In genomic region chr6:44169154-44169553, GRCh38 we compare ENCODE assay signal across 17 cellular contexts. TPM values are rescaled to one million over a fixed set of nuclear protein-coding genes. Genes with fewer than 3 reads are reported as not detected.
"Had no signal": no experiment of that assay in that cellular context is flagged by ENCODE, and none has a peak within 500 bp of the region (broad histone marks: within the 10 kb centered on the region; RNA-seq: fewer than 3 reads in every experiment).

No MANE protein-coding gene starts in this region.

- H3K4me3 ChIP-seq: dorsolateral prefrontal cortex, lung, ovary, SJCRH30, tibial artery had no signal

- H3K36me3 ChIP-seq: ovary, SJCRH30, tibial artery had no signal

- H3K9me3 Mint-ChIP-seq: activated naive CD4-positive, alpha-beta T cell treated with anti-CD3 and anti-CD28 coated beads, Interleukin-2, amount 10 ng/mL, durations not matched to agents 7 days and 5 days; activated T-helper 17 cell treated with anti-CD3 and anti-CD28 coated beads, Interleukin-2, amount 50 U/mL, for 72 hours; endodermal cell; naive B cell; stimulated activated effector memory CD8-positive, alpha-beta T cell treated with anti-CD3 and anti-CD28 coated beads, Interleukin-12 subunit alpha, Interleukin-12 subunit beta, amount 100 ng/mL, for 72 hours had no signal

- H3K4me3 Mint-ChIP-seq: activated naive CD4-positive, alpha-beta T cell treated with anti-CD3 and anti-CD28 coated beads, Interleukin-2, amount 10 ng/mL, durations not matched to agents 7 days and 5 days; activated T-helper 17 cell treated with anti-CD3 and anti-CD28 coated beads, Interleukin-2, amount 50 U/mL, for 72 hours; endodermal cell; naive B cell; stimulated activated effector memory CD8-positive, alpha-beta T cell treated with anti-CD3 and anti-CD28 coated beads, Interleukin-12 subunit alpha, Interleukin-12 subunit beta, amount 100 ng/mL, for 72 hours had no signal

- H3K9me3 ChIP-seq: ovary, SJCRH30, tibial artery had no signal

- DNase-seq: activated CD4-positive, alpha-beta T cell treated with anti-CD3 and anti-CD28 coated beads, Interleukin-2, amount 50 U/mL, for 4 hours; activated CD4-positive, CD25-positive, alpha-beta regulatory T cell treated with anti-CD3 and anti-CD28 coated beads, Interleukin-2, amount 50 U/mL, for 72 hours; activated naive CD4-positive, alpha-beta T cell treated with anti-CD3 and anti-CD28 coated beads, Interleukin-2, amount 10 ng/mL, durations not matched to agents 7 days and 5 days; activated T-cell treated with anti-CD3 and anti-CD28 coated beads for 4 hours; dorsolateral prefrontal cortex; midbrain; naive B cell; ovary; SJCRH30; T-helper 2 cell; tibial artery had no signal

- H3K27ac ChIP-seq: dorsolateral prefrontal cortex, ovary, SJCRH30, tibial artery had no signal

- H3K27ac Mint-ChIP-seq: activated naive CD4-positive, alpha-beta T cell treated with anti-CD3 and anti-CD28 coated beads, Interleukin-2, amount 10 ng/mL, durations not matched to agents 7 days and 5 days; activated T-helper 17 cell treated with anti-CD3 and anti-CD28 coated beads, Interleukin-2, amount 50 U/mL, for 72 hours; endodermal cell; naive B cell; stimulated activated effector memory CD8-positive, alpha-beta T cell treated with anti-CD3 and anti-CD28 coated beads, Interleukin-12 subunit alpha, Interleukin-12 subunit beta, amount 100 ng/mL, for 72 hours had no signal

- ATAC-seq: activated T-helper 17 cell treated with anti-CD3 and anti-CD28 coated beads, Interleukin-2, amount 50 U/mL, for 72 hours; stimulated activated effector memory CD8-positive, alpha-beta T cell treated with anti-CD3 and anti-CD28 coated beads, Interleukin-12 subunit alpha, Interleukin-12 subunit beta, amount 100 ng/mL, for 72 hours had no signal

- H3K36me3 Mint-ChIP-seq: activated naive CD4-positive, alpha-beta T cell treated with anti-CD3 and anti-CD28 coated beads, Interleukin-2, amount 10 ng/mL, durations not matched to agents 7 days and 5 days; naive B cell; stimulated activated effector memory CD8-positive, alpha-beta T cell treated with anti-CD3 and anti-CD28 coated beads, Interleukin-12 subunit alpha, Interleukin-12 subunit beta, amount 100 ng/mL, for 72 hours had no signal

- H3K27me3 ChIP-seq: dorsolateral prefrontal cortex, ovary, SJCRH30 had no signal

RNA-seq across cellular contexts. Expression of gene CAPN11, which starts 10.5 kb away (rescaled TPM):
- total RNA-seq: epithelial cell of proximal tubule, fibroblast of villous mesenchyme had no signal

RNA-seq across cellular contexts. Expression of gene MYMX, which starts 47.6 kb away (rescaled TPM):
- total RNA-seq: activated T-helper 17 cell treated with anti-CD3 and anti-CD28 coated beads, Interleukin-2, amount 50 U/mL, for 72 hours; dorsolateral prefrontal cortex; epithelial cell of proximal tubule; fibroblast of villous mesenchyme; lung had no signal
